ENCODE assay signal across 22 cellular contexts in the genomic region with DNA sequence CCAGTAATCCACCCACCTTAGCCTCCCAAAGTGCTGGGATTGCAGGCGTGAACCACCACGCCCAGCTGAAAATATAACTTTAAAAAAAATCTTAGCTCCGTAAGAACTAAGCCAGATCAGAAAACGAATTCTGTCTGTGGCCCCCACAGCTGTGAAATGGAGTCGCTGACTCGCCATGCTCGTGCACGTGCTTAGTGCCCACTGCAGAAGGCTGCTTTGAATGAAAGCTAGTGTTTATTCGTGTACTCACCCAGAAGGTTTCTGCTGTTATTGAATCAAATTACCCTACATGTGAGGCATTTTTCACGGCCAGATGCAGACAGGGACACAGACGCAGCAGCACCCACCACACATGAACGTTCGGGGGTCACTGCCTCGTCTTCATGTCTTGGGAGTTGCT.
DNase-seq lines count a peak whose midpoint lies in the region; ATAC-seq and TF ChIP-seq lines count a peak whose summit lies in the region.
"Had no signal": no experiment of that assay in that cellular context is flagged by ENCODE, and none has a peak within 500 bp of the region (broad histone marks: within the 10 kb centered on the region; RNA-seq: fewer than 3 reads in every experiment).

No MANE protein-coding gene starts in this region.

- H3K27ac ChIP-seq in cingulate gyrus (ENCODE audit: low read depth, low read length): peak overlapping the region; percentile 76
- no peak overlapping the region for H3K27ac ChIP-seq in OCI-LY7 (ENCODE audit: low read depth, low read length, poor library complexity, severe bottlenecking)
- H3K27ac ChIP-seq: 22Rv1 had no signal

- H3K36me3 ChIP-seq in OCI-LY7 (ENCODE audit: insufficient read depth, low read length): no peaks in the 10 kb centered on the region
- H3K36me3 ChIP-seq: MG63 had no signal

- intact Hi-C loops in Right ventricle myocardium inferior (cut with DNase I): loop anchor here (5.0 kb wide), 1 partner anchor 83 kb away; no protein-coding TSS in a partner anchor
- intact Hi-C loops in left ventricle myocardium superior (cut with micrococcal nuclease): no loop called here
- intact Hi-C loops in posterior vena cava (cut with DNase I): no loop called here
- intact Hi-C loops in OCI-LY7 (cut with micrococcal nuclease; ENCODE audit: unreplicated experiment): no loop called here

- H3K4me3 ChIP-seq in OCI-LY7 (ENCODE audit: low read depth, low read length, poor library complexity, severe bottlenecking): no peak overlapping the region
- H3K4me3 ChIP-seq: MG63 had no signal

- POLR2A ChIA-PET in OCI-LY7 (lab: Charles Lee): no interaction called here

- in situ Hi-C loops in GM13977 (cut with MboI; ENCODE audit: low pct_unique_long_range_greater_than_20kb, low sequenced_read_pairs, unreplicated experiment): no loop called here

- no peaks in the 10 kb centered on the region for H3K9me3 ChIP-seq in OCI-LY7 (ENCODE audit: low read length)
- H3K9me3 ChIP-seq: MG63 had no signal

- no peak overlapping the region for H3K4me2 ChIP-seq in OCI-LY7 (ENCODE audit: low read length)

- H3K4me1 Mint-ChIP-seq in activated T-cell treated with anti-CD3 and anti-CD28 coated beads, Interleukin-2, amount 50 U/mL, for 24 hours (ENCODE audit: low read depth): no peaks in the 10 kb centered on the region
- H3K4me1 Mint-ChIP-seq: B cell; CD4-positive, CD25-positive, alpha-beta regulatory T cell had no signal

- CTCF ChIA-PET in OCI-LY7 (lab: Charles Lee; ENCODE audit: unreplicated experiment): no interaction called here

- no peak overlapping the region for H3K4me3 Mint-ChIP-seq in activated T-cell treated with anti-CD3 and anti-CD28 coated beads, Interleukin-2, amount 50 U/mL, for 24 hours
- H3K4me3 Mint-ChIP-seq: B cell; CD4-positive, CD25-positive, alpha-beta regulatory T cell had no signal

- ATAC-seq in Right ventricle myocardium inferior: no peak
- no peak for ATAC-seq in left ventricle myocardium superior
- ATAC-seq: PC-3 had no signal

- H3K36me3 Mint-ChIP-seq in activated T-cell treated with anti-CD3 and anti-CD28 coated beads, Interleukin-2, amount 50 U/mL, for 24 hours (ENCODE audit: low read depth): peaks cover 23% of the 10 kb centered on the region

- no peaks in the 10 kb centered on the region for H3K27me3 Mint-ChIP-seq in activated T-cell treated with anti-CD3 and anti-CD28 coated beads, Interleukin-2, amount 50 U/mL, for 24 hours
- H3K27me3 Mint-ChIP-seq: B cell; CD4-positive, CD25-positive, alpha-beta regulatory T cell had no signal

- H3K9me3 Mint-ChIP-seq in activated T-cell treated with anti-CD3 and anti-CD28 coated beads, Interleukin-2, amount 50 U/mL, for 24 hours: no peaks in the 10 kb centered on the region
- H3K9me3 Mint-ChIP-seq: CD4-positive, CD25-positive, alpha-beta regulatory T cell had no signal

- no peaks in the 10 kb centered on the region for H3K4me1 ChIP-seq in OCI-LY7 (ENCODE audit: insufficient read depth, low read length, poor library complexity, severe bottlenecking)

- no peaks in the 10 kb centered on the region for H3K79me2 ChIP-seq in OCI-LY7 (ENCODE audit: insufficient read depth, low read depth, low read length)

- no peak overlapping the region for H2AFZ ChIP-seq in OCI-LY7 (ENCODE audit: low read length)

- no peaks in the 10 kb centered on the region for H3K9me2 ChIP-seq in OCI-LY7 (ENCODE audit: insufficient read depth, low read length)

- DNase-seq in Right ventricle myocardium inferior (ENCODE audit: missing footprints) (peak; percentile 18), left ventricle myocardium superior (no peak), posterior vena cava (ENCODE audit: low spot score) (peak; percentile 16), T-helper 1 cell (no peak), OCI-LY7 (ENCODE audit: low spot score) (no peak), GM13977 (ENCODE audit: low spot score) (no peak)
- no peak for DNase-seq in activated T-cell treated with anti-CD3 and anti-CD28 coated beads, Interleukin-2, amount 50 U/mL, for 24 hours
- DNase-seq: CD4-positive, CD25-positive, alpha-beta regulatory T cell; COR-L47; HCEC 1CT; Kasumi-1; NCI-H1092; NCI-H1436 treated with DMSO at 0.1 percent for 48 hours; NCI-H2029; NCI-H345; PC-3; RPMI8226; SIG-M5 had no signal

- TF ChIP-seq CTCF in OCI-LY7 (conservative IDR thresholded peaks at IDR 0.05; ENCODE audit: low read length): no peak
- TF ChIP-seq CTCF in GM13977 (IDR thresholded peaks at IDR 0.05; ENCODE audit: extremely low read depth, insufficient read depth, missing control alignments): no peak

- no peak overlapping the region for H3K27ac Mint-ChIP-seq in activated T-cell treated with anti-CD3 and anti-CD28 coated beads, Interleukin-2, amount 50 U/mL, for 24 hours
- H3K27ac Mint-ChIP-seq: B cell; CD4-positive, CD25-positive, alpha-beta regulatory T cell had no signal

- BruUV-seq in OCI-LY7 (replicated peaks; lab: Mats Ljungman, UMichigan): no TSS peak

- H4K20me1 ChIP-seq in OCI-LY7 (ENCODE audit: insufficient read depth, low read length): no peaks in the 10 kb centered on the region

Comparison
In these comparisons a context has a peak if more than half of its experiments do, and no peak if none do; other contexts are left out.
1. DNase-seq: peak in Right ventricle myocardium inferior (single experiment) and posterior vena cava (single experiment); none in left ventricle myocardium superior (single experiment), T-helper 1 cell (0 of 5), OCI-LY7 (single experiment), activated T-cell treated with anti-CD3 and anti-CD28 coated beads, Interleukin-2, amount 50 U/mL, for 24 hours (single experiment) and GM13977 (single experiment).